ENCODE assay signal across 8 cellular contexts in genomic region chr11:67351275-67352005, GRCh38. TPM values are rescaled to one million over a fixed set of nuclear protein-coding genes. Genes with fewer than 3 reads are reported as not detected.
DNase-seq lines count a peak whose midpoint lies in the region; ATAC-seq and TF ChIP-seq lines count a peak whose summit lies in the region.

No MANE protein-coding gene starts in this region.

- H3K4me1 Mint-ChIP-seq in H9, result peaks cover 27 to 42% of the 10 kb centered on the region in 2 experiments
- H3K4me1 Mint-ChIP-seq in stimulated activated naive CD8-positive, alpha-beta T cell treated with anti-CD3 and anti-CD28 coated beads, Interleukin-15, amount 100 ng/mL, for 72 hours, result peaks cover 76% of the 10 kb centered on the region

- H3K27ac Mint-ChIP-seq in H9, result no peak overlapping the region; a peak in 1 of 7 replicates
- peak overlapping the region in 1 of 2 donors; percentile 57 for H3K27ac Mint-ChIP-seq in stimulated activated naive CD8-positive, alpha-beta T cell treated with anti-CD3 and anti-CD28 coated beads, Interleukin-15, amount 100 ng/mL, for 72 hours

- H3K23me2 ChIP-seq in H9 (ENCODE audit: insufficient read length, low read depth, low read length, poor library complexity, severe bottlenecking), result peaks cover 14% of the 10 kb centered on the region

- H3K56ac ChIP-seq in H9 (ENCODE audit: insufficient read length, low read depth, low read length), result no peak overlapping the region

- no peaks in the 10 kb centered on the region for H4K20me1 ChIP-seq in H9 (ENCODE audit: control insufficient read depth, insufficient read depth, insufficient read length)

- H3K4me3 ChIP-seq in endocrine pancreas (ENCODE audit: control insufficient read depth, insufficient read depth, low read length), result no peak overlapping the region
- peak overlapping the region; percentile 28 to 59 for H3K4me3 ChIP-seq in mucosa of rectum (ENCODE audit: low read length in 2 of 2)

- no peak overlapping the region for H2BK15ac ChIP-seq in H9 (ENCODE audit: low read depth, low read length)

- H2BK120ac ChIP-seq in H9 (ENCODE audit: low read depth, low read length, poor library complexity, severe bottlenecking), result no peak overlapping the region

- no peaks in the 10 kb centered on the region; a peak in 1 of 5 replicates for H3K9me3 Mint-ChIP-seq in H9
- no peaks in the 10 kb centered on the region for H3K9me3 Mint-ChIP-seq in stimulated activated naive CD8-positive, alpha-beta T cell treated with anti-CD3 and anti-CD28 coated beads, Interleukin-15, amount 100 ng/mL, for 72 hours

- H3K14ac ChIP-seq in H9 (ENCODE audit: insufficient read depth, low read length), result no peak overlapping the region

- H3K36me3 ChIP-seq in endocrine pancreas (ENCODE audit: control insufficient read depth, insufficient read depth, low read length) (no peaks in the 10 kb centered on the region), mucosa of rectum (ENCODE audit: control insufficient read depth in 2 of 2, insufficient read depth in 2 of 2, low read length in 2 of 2) (peaks cover 3 to 5% of the 10 kb centered on the region in 2 donors)

- H4K8ac ChIP-seq in H9 (replicated peaks; ENCODE audit: insufficient read length, low read depth, low read length), result no peak overlapping the region

- no peaks in the 10 kb centered on the region; the same call in 1 of the 2 replicates for H3K27me3 Mint-ChIP-seq in H9 (ENCODE audit: low read depth)
- H3K27me3 Mint-ChIP-seq in stimulated activated naive CD8-positive, alpha-beta T cell treated with anti-CD3 and anti-CD28 coated beads, Interleukin-15, amount 100 ng/mL, for 72 hours, result no peaks in the 10 kb centered on the region

- H3K18ac ChIP-seq in H9 (ENCODE audit: insufficient read length, low read depth, low read length), result no peak overlapping the region

- peak overlapping the region; percentile 44 to 61; a peak in 4 of 5 replicates for H3K4me3 Mint-ChIP-seq in H9
- H3K4me3 Mint-ChIP-seq in stimulated activated naive CD8-positive, alpha-beta T cell treated with anti-CD3 and anti-CD28 coated beads, Interleukin-15, amount 100 ng/mL, for 72 hours, result peak overlapping the region; percentile 35 to 51

- H2BK5ac ChIP-seq in H9 (ENCODE audit: insufficient read length, low read length), result no peak overlapping the region

- DNase-seq in AG20443 (ENCODE audit: low spot score), result peak; percentile 86
- peak; percentile 78 for DNase-seq in H9
- DNase-seq in NCI-H82 treated with DMSO at 0.1 percent for 48 hours (lab: John Stamatoyannopoulos, UW; ENCODE audit: unreplicated experiment), result peak; percentile 41
- peak; percentile 79 for DNase-seq in activated CD8-positive, alpha-beta memory T cell treated with anti-CD3 and anti-CD28 coated beads for 24 hours
- DNase-seq in stimulated activated naive CD8-positive, alpha-beta T cell treated with anti-CD3 and anti-CD28 coated beads, Interleukin-15, amount 100 ng/mL, for 72 hours, result peak in 1 of 2 donors; percentile 59

- peak; percentile 95 for TF ChIP-seq CTCF in H9 (conservative IDR thresholded peaks at IDR 0.05)

- H3K79me2 ChIP-seq in H9 (ENCODE audit: insufficient read depth, low read length), result no peaks in the 10 kb centered on the region

- H3K27ac ChIP-seq in H9 (ENCODE audit: insufficient read length, low read depth, low read length), result no peak overlapping the region
- peak overlapping the region; percentile 85 to 87 for H3K27ac ChIP-seq in mucosa of rectum (ENCODE audit: low read depth in 2 of 2, low read length in 2 of 2)

- H3K4ac ChIP-seq in H9 (ENCODE audit: low read depth, low read length), result no peak overlapping the region

- no peak overlapping the region for H2BK20ac ChIP-seq in H9 (ENCODE audit: low read depth, low read length, poor library complexity, severe bottlenecking)

- H3K27me3 ChIP-seq in H9 (ENCODE audit: insufficient read depth, low read length), result no peaks in the 10 kb centered on the region
- H3K27me3 ChIP-seq in endocrine pancreas (ENCODE audit: control insufficient read depth, insufficient read depth, low read length), result no peaks in the 10 kb centered on the region
- H3K27me3 ChIP-seq in mucosa of rectum (ENCODE audit: control insufficient read depth in 2 of 2, insufficient read depth in 2 of 2, low read length in 2 of 2), result no peaks in the 10 kb centered on the region

- no peaks in the 10 kb centered on the region for H3K36me3 Mint-ChIP-seq in H9 (ENCODE audit: insufficient read depth in 1 of 3, low read depth in 3 of 3)

- ATAC-seq in stimulated activated naive CD8-positive, alpha-beta T cell treated with anti-CD3 and anti-CD28 coated beads, Interleukin-15, amount 100 ng/mL, for 72 hours, result no peak
- no peak for ATAC-seq in GM21737 (IDR thresholded peaks at IDR 0.05; ENCODE audit: unreplicated experiment)

- no CpG with 5 or more reads among the region's 11 CpGs for WGBS in H9 (ENCODE audit: extremely low coverage, insufficient read length, low lambda C conversion rate)

- H2AFZ ChIP-seq in H9 (ENCODE audit: low read length), result no peak overlapping the region

- no peak overlapping the region for H4K5ac ChIP-seq in H9 (ENCODE audit: insufficient read length, low read depth, low read length)

- H4K91ac ChIP-seq in H9 (ENCODE audit: insufficient read length, low read depth, low read length), result no peak overlapping the region

- no peak overlapping the region for H3T11ph ChIP-seq in H9 (ENCODE audit: low read length)

- no peak overlapping the region for H3K4me2 ChIP-seq in H9 (ENCODE audit: insufficient read depth, insufficient read length, low read length)

- no peak overlapping the region for H2AK5ac ChIP-seq in H9 (ENCODE audit: insufficient read length, low read length)

- H3K9ac ChIP-seq in H9 (ENCODE audit: extremely low read depth, insufficient read length, low read length) (no peak overlapping the region), endocrine pancreas (ENCODE audit: control insufficient read depth, insufficient read depth, low read length) (peak overlapping the region; percentile 44), mucosa of rectum (ENCODE audit: low read depth in 1 of 2, low read length in 2 of 2) (peak overlapping the region; percentile 48 to 62)

- H3K23ac ChIP-seq in H9 (ENCODE audit: insufficient read length, low read depth, low read length), result no peak overlapping the region

- no peaks in the 10 kb centered on the region for H3K9me3 ChIP-seq in H9 (ENCODE audit: control insufficient read depth, low read depth, low read length)
- no peaks in the 10 kb centered on the region for H3K9me3 ChIP-seq in endocrine pancreas (ENCODE audit: control insufficient read depth, low read length)
- no peaks in the 10 kb centered on the region for H3K9me3 ChIP-seq in mucosa of rectum (ENCODE audit: control insufficient read depth in 2 of 2, low read length in 2 of 2)

- H2BK12ac ChIP-seq in H9 (ENCODE audit: insufficient read length, low read depth, low read length), result no peak overlapping the region

- H3K4me1 ChIP-seq in H9 (ENCODE audit: insufficient read depth, low read length) (no peaks in the 10 kb centered on the region), endocrine pancreas (ENCODE audit: control insufficient read depth, insufficient read depth, low read length) (no peaks in the 10 kb centered on the region), mucosa of rectum (ENCODE audit: control insufficient read depth in 2 of 2, insufficient read depth in 2 of 2, low read length in 2 of 2) (peaks cover 46 to 71% of the 10 kb centered on the region in 2 donors)

- H3K79me1 ChIP-seq in H9 (ENCODE audit: insufficient read depth, low read depth, low read length, poor library complexity, severe bottlenecking), result no peaks in the 10 kb centered on the region

RNA-seq across cellular contexts. Expression of gene POLD4, which starts 1.9 kb away (rescaled TPM):
- total RNA-seq in H9 (2021), result 19.5 and 22.3 TPM in 2 replicates

RNA-seq across cellular contexts. Expression of gene CLCF1, which starts 22.0 kb away (rescaled TPM):
- 1.6 and 2.1 TPM in 2 replicates for total RNA-seq in H9 (2021)

RNA-seq across cellular contexts. Expression of gene RAD9A, which starts 40.3 kb away (rescaled TPM):
- total RNA-seq in H9 (2021), result 20.9 and 23.8 TPM in 2 replicates

RNA-seq across cellular contexts. Expression of gene SSH3, which starts 48.1 kb away (rescaled TPM):
- 42.2 and 44.2 TPM in 2 replicates for total RNA-seq in H9 (2021)

RNA-seq across cellular contexts. Expression of gene PPP1CA, which starts 50.2 kb away (rescaled TPM):
- total RNA-seq in H9 (2021), result 205 and 214 TPM in 2 replicates
